ENCODE assay signal across 25 cellular contexts in genomic region chr20:8227293-8227692, GRCh38.
"Had no signal": no experiment of that assay in that cellular context is flagged by ENCODE, and none has a peak within 500 bp of the region (broad histone marks: within the 10 kb centered on the region; RNA-seq: fewer than 3 reads in every experiment).

No MANE protein-coding gene starts in this region.

- H3K9me3 Mint-ChIP-seq: activated naive CD4-positive, alpha-beta T cell treated with anti-CD3 and anti-CD28 coated beads for 36 hours; activated naive CD8-positive, alpha-beta T cell treated with anti-CD3 and anti-CD28 coated beads for 36 hours; natural killer cell; T-helper 1 cell treated with Interleukin-12 subunit alpha and Interleukin-12 subunit beta and Interleukin-4 antibody, amounts not matched to agents 30 μg/mL and 1 μg/mL, for 36 hours had no signal

- H3K4me1 Mint-ChIP-seq: activated naive CD8-positive, alpha-beta T cell treated with anti-CD3 and anti-CD28 coated beads for 36 hours had no signal

- H3K9me3 ChIP-seq: ascending aorta, esophagus muscularis mucosa, gastrocnemius medialis, left ventricle myocardium inferior, prostate gland, sigmoid colon, tibial nerve had no signal

- H3K36me3 Mint-ChIP-seq: activated naive CD8-positive, alpha-beta T cell treated with anti-CD3 and anti-CD28 coated beads for 36 hours; natural killer cell had no signal

- H3K27me3 ChIP-seq: ascending aorta, esophagus muscularis mucosa, gastrocnemius medialis, sigmoid colon, tibial nerve had no signal

- ATAC-seq: activated CD4-positive, CD25-positive, alpha-beta regulatory T cell treated with anti-CD3 and anti-CD28 coated beads, Interleukin-2, amount 50 U/mL, for 24 hours; gastrocnemius medialis; natural killer cell had no signal

- H3K27ac Mint-ChIP-seq: activated naive CD4-positive, alpha-beta T cell treated with anti-CD3 and anti-CD28 coated beads for 36 hours; activated naive CD8-positive, alpha-beta T cell treated with anti-CD3 and anti-CD28 coated beads for 36 hours; natural killer cell; T-helper 1 cell treated with Interleukin-12 subunit alpha and Interleukin-12 subunit beta and Interleukin-4 antibody, amounts not matched to agents 30 μg/mL and 1 μg/mL, for 36 hours had no signal

- DNase-seq: activated CD4-positive, alpha-beta T cell treated with anti-CD3 and anti-CD28 coated beads for 48 hours; activated CD4-positive, alpha-beta T cell treated with anti-CD3 and anti-CD28 coated beads, Interleukin-2, amount 50 U/mL, for 48 hours; activated CD8-positive, alpha-beta memory T cell treated with anti-CD3 and anti-CD28 coated beads for 24 hours; activated effector memory CD4-positive, alpha-beta T cell treated with Interleukin-2 at 50 U/mL for 16 hours; activated naive CD4-positive, alpha-beta T cell treated with anti-CD3 and anti-CD28 coated beads for 36 hours; activated naive CD8-positive, alpha-beta T cell treated with anti-CD3 and anti-CD28 coated beads for 36 hours; gastrocnemius medialis; glutamatergic neuron; islet precursor cell; left ventricle myocardium inferior; mesendoderm; natural killer cell; retina; sigmoid colon; small intestine; stimulated activated naive CD4-positive, alpha-beta T cell treated with Interleukin-2 at 50 U/mL for 16 hours; T-helper 9 cell; WERI-Rb-1 had no signal

- H3K4me1 ChIP-seq: ascending aorta, prostate gland had no signal

- H3K27me3 Mint-ChIP-seq: activated naive CD8-positive, alpha-beta T cell treated with anti-CD3 and anti-CD28 coated beads for 36 hours had no signal

- H3K36me3 ChIP-seq: ascending aorta, esophagus muscularis mucosa, gastrocnemius medialis, left ventricle myocardium inferior, prostate gland, sigmoid colon, tibial nerve, WERI-Rb-1 had no signal

- H3K4me3 ChIP-seq: ascending aorta, esophagus muscularis mucosa, gastrocnemius medialis, left ventricle myocardium inferior, lung, prostate gland, sigmoid colon, tibial nerve had no signal

- H3K27ac ChIP-seq: ascending aorta, esophagus muscularis mucosa, gastrocnemius medialis, left ventricle myocardium inferior, prostate gland, sigmoid colon, tibial nerve, WERI-Rb-1 had no signal

- H3K4me3 Mint-ChIP-seq: activated naive CD4-positive, alpha-beta T cell treated with anti-CD3 and anti-CD28 coated beads for 36 hours; activated naive CD8-positive, alpha-beta T cell treated with anti-CD3 and anti-CD28 coated beads for 36 hours; natural killer cell; T-helper 1 cell treated with Interleukin-12 subunit alpha and Interleukin-12 subunit beta and Interleukin-4 antibody, amounts not matched to agents 30 μg/mL and 1 μg/mL, for 36 hours had no signal
